Comparison of ENCODE assay signal across 21 cellular contexts in genomic region chr6:119880840-119881239, GRCh38.
"Had no signal": no experiment of that assay in that cellular context is flagged by ENCODE, and none has a peak within 500 bp of the region (broad histone marks: within the 10 kb centered on the region; RNA-seq: fewer than 3 reads in every experiment).

No MANE protein-coding gene starts in this region.

- H3K4me3 Mint-ChIP-seq: activated B cell treated with CpG ODN at 0.5 μM for 24 hours; activated CD4-positive, alpha-beta memory T cell treated with anti-CD3 and anti-CD28 coated beads for 36 hours; brain; memory B cell; nephron; T-cell had no signal

- H3K27ac Mint-ChIP-seq: activated B cell treated with CpG ODN at 0.5 μM for 24 hours; activated CD4-positive, alpha-beta memory T cell treated with anti-CD3 and anti-CD28 coated beads for 36 hours; activated naive CD4-positive, alpha-beta T cell treated with anti-CD3 and anti-CD28 coated beads, Interleukin-2, amount 50 U/mL, for 72 hours; memory B cell; nephron; T-cell had no signal

- H3K9me3 Mint-ChIP-seq: activated B cell treated with CpG ODN at 0.5 μM for 24 hours; activated CD4-positive, alpha-beta memory T cell treated with anti-CD3 and anti-CD28 coated beads for 36 hours; nephron had no signal

- DNase-seq: activated B cell treated with CpG ODN at 0.5 μM for 24 hours; activated CD4-positive, alpha-beta memory T cell treated with anti-CD3 and anti-CD28 coated beads for 36 hours; activated CD4-positive, alpha-beta T cell treated with anti-CD3 and anti-CD28 coated beads for 48 hours; aorta; central memory CD4-positive, alpha-beta T cell; effector memory CD4-positive, alpha-beta T cell; islet precursor cell; left cardiac atrium; pancreas; psoas muscle; stimulated activated CD4-positive, alpha-beta T cell treated with anti-CD3 and anti-CD28 coated beads, Interleukin-4, amount 100 ng/mL, for 24 hours; stimulated activated naive CD8-positive, alpha-beta T cell treated with anti-CD3 and anti-CD28 coated beads, Interleukin-15, Interleukin-2, amounts not matched to agents 100 U/mL and 50 U/mL, for 24 hours; T-cell; upper lobe of left lung had no signal

- H3K4me1 Mint-ChIP-seq: activated B cell treated with CpG ODN at 0.5 μM for 24 hours, memory B cell, nephron, T-cell had no signal

- H3K4me3 ChIP-seq: esophagus muscularis mucosa, gastroesophageal sphincter, pancreas, psoas muscle, right atrium auricular region, upper lobe of left lung had no signal

- ATAC-seq: activated naive CD4-positive, alpha-beta T cell treated with anti-CD3 and anti-CD28 coated beads, Interleukin-2, amount 50 U/mL, for 72 hours; gastroesophageal sphincter; left cardiac atrium; pancreas; psoas muscle; stimulated activated naive CD8-positive, alpha-beta T cell treated with anti-CD3 and anti-CD28 coated beads, Interleukin-15, Interleukin-2, amounts not matched to agents 100 U/mL and 50 U/mL, for 24 hours; T-cell had no signal

- H3K36me3 Mint-ChIP-seq: activated CD4-positive, alpha-beta memory T cell treated with anti-CD3 and anti-CD28 coated beads for 36 hours; activated naive CD4-positive, alpha-beta T cell treated with anti-CD3 and anti-CD28 coated beads, Interleukin-2, amount 50 U/mL, for 72 hours; brain; memory B cell; T-cell had no signal
